ENCODE assay signal across 8 cellular contexts in genomic region chr3:143000525-143000924, GRCh38. TPM values are rescaled to one million over a fixed set of nuclear protein-coding genes. Genes with fewer than 3 reads are reported as not detected.
DNase-seq lines count a peak whose midpoint lies in the region; ATAC-seq and TF ChIP-seq lines count a peak whose summit lies in the region.

No MANE protein-coding gene starts in this region.

- H3K9me3 ChIP-seq in heart right ventricle = no peaks in the 10 kb centered on the region
- H3K9me3 ChIP-seq in sigmoid colon = no peaks in the 10 kb centered on the region

- DNase-seq in activated CD4-positive, alpha-beta T cell treated with anti-CD3 and anti-CD28 coated beads, Interleukin-2, amount 10 ng/mL, durations not matched to agents 7 days and 5 days = no peak
- no peak for DNase-seq in activated CD4-positive, alpha-beta T cell treated with anti-CD3 and anti-CD28 coated beads, Interleukin-2, amount 50 U/mL, for 4 hours
- DNase-seq in activated B cell treated with CpG ODN at 0.5 μM for 24 hours (no peak), heart right ventricle (no peak), sigmoid colon (no peak), ecto neural progenitor cell (ENCODE audit: low spot score) (no peak), activated gamma-delta T cell treated with Interleukin-2 at 50 U/mL for 16 hours (no peak)

- no peaks in the 10 kb centered on the region for H3K27me3 ChIP-seq in heart right ventricle
- no peaks in the 10 kb centered on the region for H3K27me3 ChIP-seq in sigmoid colon

- 16 to 31% methylated on average over 10 of the region's 10 CpGs for WGBS in heart right ventricle, 2 donors
- WGBS in sigmoid colon, 2 donors = 10 to 33% methylated on average over 10 of the region's 10 CpGs

- no peak for TF ChIP-seq POLR2A in sigmoid colon (IDR thresholded peaks at IDR 0.05)

- peak overlapping the region; percentile 99 for H3K27ac Mint-ChIP-seq in activated CD4-positive, alpha-beta T cell treated with anti-CD3 and anti-CD28 coated beads, Interleukin-2, amount 10 ng/mL, durations not matched to agents 7 days and 5 days
- peak overlapping the region; percentile 98 for H3K27ac Mint-ChIP-seq in activated B cell treated with CpG ODN at 0.5 μM for 24 hours

- H3K36me3 Mint-ChIP-seq in activated CD4-positive, alpha-beta T cell treated with anti-CD3 and anti-CD28 coated beads, Interleukin-2, amount 10 ng/mL, durations not matched to agents 7 days and 5 days (ENCODE audit: low read depth) = peaks cover 4% of the 10 kb centered on the region
- peaks cover 14% of the 10 kb centered on the region for H3K36me3 Mint-ChIP-seq in activated B cell treated with CpG ODN at 0.5 μM for 24 hours (ENCODE audit: low read depth)

- CTCF ChIA-PET in activated CD4-positive, alpha-beta T cell treated with anti-CD3 and anti-CD28 coated beads, Interleukin-2, amount 10 ng/mL, durations not matched to agents 7 days and 5 days (lab: Charles Lee) = interaction anchor here (0.9 to 1.1 kb wide), 2 partner anchors 10 to 16 kb away, joined by 3 to 6 read pairs; no protein-coding TSS in a partner anchor
- CTCF ChIA-PET in activated B cell treated with CpG ODN at 0.5 μM for 24 hours (lab: Charles Lee) = interaction anchor here (1.0 to 1.8 kb wide), 2 partner anchors 13 to 674 kb away, joined by 3 to 5 read pairs; no protein-coding TSS in a partner anchor

- H3K4me3 ChIP-seq in heart right ventricle = peak overlapping the region; percentile 62 to 91 (median 77)
- peak overlapping the region; percentile 64 to 95 (median 94) for H3K4me3 ChIP-seq in sigmoid colon

- no peaks in the 10 kb centered on the region for H3K36me3 ChIP-seq in heart right ventricle
- H3K36me3 ChIP-seq in sigmoid colon = no peaks in the 10 kb centered on the region

- H3K4me1 Mint-ChIP-seq in activated CD4-positive, alpha-beta T cell treated with anti-CD3 and anti-CD28 coated beads, Interleukin-2, amount 10 ng/mL, durations not matched to agents 7 days and 5 days = peaks cover 31% of the 10 kb centered on the region
- peaks cover 36% of the 10 kb centered on the region for H3K4me1 Mint-ChIP-seq in activated B cell treated with CpG ODN at 0.5 μM for 24 hours

- H3K4me1 ChIP-seq in heart right ventricle (peaks cover 0 to 56% (median 46%) of the 10 kb centered on the region in 9 donors), sigmoid colon (peaks cover 0 to 45% (median 31%) of the 10 kb centered on the region in 4 donors)

- TF ChIP-seq CTCF in activated B cell treated with CpG ODN at 0.5 μM for 24 hours (IDR thresholded peaks at IDR 0.05) = no peak
- no peak for TF ChIP-seq CTCF in heart right ventricle (IDR thresholded peaks at IDR 0.05)
- no peak for TF ChIP-seq CTCF in sigmoid colon (IDR thresholded peaks at IDR 0.05)

- intact Hi-C loops in activated B cell treated with CpG ODN at 0.5 μM for 24 hours (cut with micrococcal nuclease) = loop anchor here (2.0 to 10.0 kb wide), 6 partner anchors 403 to 1262 kb away; partner anchors contain the start of genes ATP1B3, GK5, PLS1 and RNF7
- intact Hi-C loops in heart right ventricle (cut with DNase I) = loop anchor here in 2 of 10 donors (2.0 to 5.0 kb wide), 2 partner anchors 422 to 423 kb away; partner anchors contain the start of gene ATR (in 2 of the 2)
- intact Hi-C loops in sigmoid colon (cut with DNase I) = loop anchor here (5.0 kb wide), 4 partner anchors 278 to 972 kb away; partner anchors contain the start of genes ATR, DIPK2A, TRPC1 and XRN1

- H3K27ac ChIP-seq in heart right ventricle (peak overlapping the region; percentile 52 to 94 (median 89)), sigmoid colon (peak overlapping the region; percentile 91 to 95 (median 92))

- H3K27me3 Mint-ChIP-seq in activated CD4-positive, alpha-beta T cell treated with anti-CD3 and anti-CD28 coated beads, Interleukin-2, amount 10 ng/mL, durations not matched to agents 7 days and 5 days = peaks cover 4% of the 10 kb centered on the region
- H3K27me3 Mint-ChIP-seq in activated B cell treated with CpG ODN at 0.5 μM for 24 hours = no peaks in the 10 kb centered on the region

- H3K9me3 Mint-ChIP-seq in activated CD4-positive, alpha-beta T cell treated with anti-CD3 and anti-CD28 coated beads, Interleukin-2, amount 10 ng/mL, durations not matched to agents 7 days and 5 days = no peaks in the 10 kb centered on the region
- H3K9me3 Mint-ChIP-seq in activated B cell treated with CpG ODN at 0.5 μM for 24 hours = no peaks in the 10 kb centered on the region

- ATAC-seq in activated B cell treated with CpG ODN at 0.5 μM for 24 hours (ENCODE audit: low read depth) (no peak), heart right ventricle (peak in 4 of 8 donors; percentile 8 to 32 (median 18)), HG03439 (IDR thresholded peaks at IDR 0.05; ENCODE audit: unreplicated experiment) (no peak)

- POLR2A ChIA-PET in activated CD4-positive, alpha-beta T cell treated with anti-CD3 and anti-CD28 coated beads, Interleukin-2, amount 10 ng/mL, durations not matched to agents 7 days and 5 days (lab: Charles Lee) = interaction anchor here (0.6 to 1.1 kb wide), 3 partner anchors 55 to 422 kb away, joined by 4 to 5 read pairs (median 4); partner anchors contain the start of gene ATR
- POLR2A ChIA-PET in activated B cell treated with CpG ODN at 0.5 μM for 24 hours (lab: Charles Lee) = interaction anchor here (0.6 to 3.5 kb wide), 16 partner anchors 11 to 1262 kb away, joined by 3 to 47 read pairs (median 4); partner anchors contain the start of genes ATR, CHST2, DIPK2A and TRPC1

- peak overlapping the region; percentile 89 for H3K4me3 Mint-ChIP-seq in activated CD4-positive, alpha-beta T cell treated with anti-CD3 and anti-CD28 coated beads, Interleukin-2, amount 10 ng/mL, durations not matched to agents 7 days and 5 days
- peak overlapping the region; percentile 99 for H3K4me3 Mint-ChIP-seq in activated B cell treated with CpG ODN at 0.5 μM for 24 hours

- no peak for TF ChIP-seq EP300 in sigmoid colon (IDR thresholded peaks at IDR 0.05)

RNA-seq across cellular contexts. Expression of gene U2SURP, which starts 0.8 kb away (rescaled TPM):
- total RNA-seq in activated CD4-positive, alpha-beta T cell treated with anti-CD3 and anti-CD28 coated beads, Interleukin-2, amount 10 ng/mL, durations not matched to agents 7 days and 5 days = 100 to 1,000 TPM; 111 to 123 TPM
- 117 and 131 TPM in 2 replicates for total RNA-seq in activated B cell treated with CpG ODN at 0.5 μM for 24 hours
- 10 to 100 TPM; 35.8 to 49.3 (median 40.2) TPM for total RNA-seq in heart right ventricle
- 10 to 100 TPM; 14.1 to 47.4 TPM for polyA plus RNA-seq in heart right ventricle
- 10 to 100 TPM; 66.8 to 79.8 (median 68.0) TPM for total RNA-seq in sigmoid colon
- polyA plus RNA-seq in sigmoid colon = 10 to 100 TPM; 11.4 to 28.2 (median 14.3) TPM

RNA-seq across cellular contexts. Expression of gene PAQR9, which starts 37.1 kb away (rescaled TPM):
- not detected for total RNA-seq in activated CD4-positive, alpha-beta T cell treated with anti-CD3 and anti-CD28 coated beads, Interleukin-2, amount 10 ng/mL, durations not matched to agents 7 days and 5 days
- total RNA-seq in activated B cell treated with CpG ODN at 0.5 μM for 24 hours = not detected in 2 replicates
- 10 to 100 TPM in 9 of 10 donors, 1 to 10 TPM in 1; 9.7 to 18.4 (median 15.4) TPM for total RNA-seq in heart right ventricle
- 1 to 10 TPM; 3.9 to 5.1 TPM for polyA plus RNA-seq in heart right ventricle
- total RNA-seq in sigmoid colon = not detected
- polyA plus RNA-seq in sigmoid colon = not detected
